Comparison of ENCODE assay signal across 1 cellular context in the genomic region with DNA sequence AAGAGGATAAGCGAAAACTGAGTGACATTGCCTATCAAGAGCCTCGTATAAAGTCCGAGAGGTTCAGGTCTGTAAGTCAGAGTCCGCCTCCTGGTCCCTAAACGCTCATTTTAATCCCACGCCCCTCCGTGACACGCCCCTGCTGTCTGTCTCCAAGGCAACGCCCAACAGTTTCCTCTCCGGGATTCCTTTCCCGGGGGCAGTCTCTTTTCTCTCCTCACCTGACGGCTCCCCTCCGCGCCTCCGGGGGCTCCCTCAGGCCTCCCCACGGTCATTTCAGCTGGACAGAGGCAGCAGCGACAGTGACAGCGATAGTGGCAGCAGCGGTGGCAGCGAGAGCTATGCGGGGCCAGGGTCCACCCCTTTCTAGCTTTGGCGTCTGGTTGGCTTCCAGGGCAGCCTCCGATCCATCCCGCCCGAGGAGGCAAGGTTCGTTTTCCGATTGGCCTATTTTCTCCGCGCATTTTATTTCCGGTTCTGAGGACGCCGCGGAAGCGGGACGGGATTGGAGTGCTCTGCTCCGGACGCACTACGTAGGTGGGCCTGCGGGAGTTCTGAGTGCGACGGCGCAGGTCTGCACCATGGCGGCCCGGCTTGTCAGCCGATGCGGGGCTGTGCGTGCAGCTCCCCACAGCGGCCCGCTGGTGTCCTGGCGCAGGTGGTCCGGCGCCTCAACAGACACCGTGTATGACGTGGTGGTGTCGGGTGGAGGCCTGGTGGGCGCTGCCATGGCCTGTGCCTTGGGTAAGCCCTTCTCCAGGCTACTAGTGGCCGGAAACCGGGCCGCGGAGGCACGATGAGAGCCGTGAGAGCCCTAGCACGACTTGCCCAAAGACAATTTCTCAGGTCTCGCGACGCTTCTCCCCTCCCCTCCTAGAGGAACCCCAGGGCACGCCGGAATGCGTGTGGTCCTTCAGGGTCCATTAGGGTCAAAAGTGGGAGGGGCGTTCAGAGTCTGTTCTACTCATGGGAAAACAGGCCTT.
TF ChIP-seq lines count a peak whose summit lies in the region.

Gene COQ6 (plus strand): TSS at position 551 of the 983 bp plus-strand sequence. CDS start 31 bp downstream, at position 582.
A gene with protein sequence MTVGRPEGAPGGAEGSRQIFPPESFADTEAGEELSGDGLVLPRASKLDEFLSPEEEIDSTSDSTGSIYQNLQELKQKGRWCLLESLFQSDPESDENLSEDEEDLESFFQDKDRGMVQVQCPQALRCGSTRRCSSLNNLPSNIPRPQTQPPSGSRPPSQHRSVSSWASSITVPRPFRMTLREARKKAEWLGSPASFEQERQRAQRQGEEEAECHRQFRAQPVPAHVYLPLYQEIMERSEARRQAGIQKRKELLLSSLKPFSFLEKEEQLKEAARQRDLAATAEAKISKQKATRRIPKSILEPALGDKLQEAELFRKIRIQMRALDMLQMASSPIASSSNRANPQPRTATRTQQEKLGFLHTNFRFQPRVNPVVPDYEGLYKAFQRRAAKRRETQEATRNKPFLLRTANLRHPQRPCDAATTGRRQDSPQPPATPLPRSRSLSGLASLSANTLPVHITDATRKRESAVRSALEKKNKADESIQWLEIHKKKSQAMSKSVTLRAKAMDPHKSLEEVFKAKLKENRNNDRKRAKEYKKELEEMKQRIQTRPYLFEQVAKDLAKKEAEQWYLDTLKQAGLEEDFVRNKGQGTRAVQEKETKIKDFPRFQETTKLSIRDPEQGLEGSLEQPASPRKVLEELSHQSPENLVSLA (minus strand): TSS at position 343 of the 983 bp plus-strand sequence. CDS start 68 bp downstream, at position 275.

TF ChIP-seq in HEK293, 187 proteins besides CTCF, POLR2A, EP300 and RAD21 (continued from another document and continues in another):
- TF ChIP-seq, protein P1, sequence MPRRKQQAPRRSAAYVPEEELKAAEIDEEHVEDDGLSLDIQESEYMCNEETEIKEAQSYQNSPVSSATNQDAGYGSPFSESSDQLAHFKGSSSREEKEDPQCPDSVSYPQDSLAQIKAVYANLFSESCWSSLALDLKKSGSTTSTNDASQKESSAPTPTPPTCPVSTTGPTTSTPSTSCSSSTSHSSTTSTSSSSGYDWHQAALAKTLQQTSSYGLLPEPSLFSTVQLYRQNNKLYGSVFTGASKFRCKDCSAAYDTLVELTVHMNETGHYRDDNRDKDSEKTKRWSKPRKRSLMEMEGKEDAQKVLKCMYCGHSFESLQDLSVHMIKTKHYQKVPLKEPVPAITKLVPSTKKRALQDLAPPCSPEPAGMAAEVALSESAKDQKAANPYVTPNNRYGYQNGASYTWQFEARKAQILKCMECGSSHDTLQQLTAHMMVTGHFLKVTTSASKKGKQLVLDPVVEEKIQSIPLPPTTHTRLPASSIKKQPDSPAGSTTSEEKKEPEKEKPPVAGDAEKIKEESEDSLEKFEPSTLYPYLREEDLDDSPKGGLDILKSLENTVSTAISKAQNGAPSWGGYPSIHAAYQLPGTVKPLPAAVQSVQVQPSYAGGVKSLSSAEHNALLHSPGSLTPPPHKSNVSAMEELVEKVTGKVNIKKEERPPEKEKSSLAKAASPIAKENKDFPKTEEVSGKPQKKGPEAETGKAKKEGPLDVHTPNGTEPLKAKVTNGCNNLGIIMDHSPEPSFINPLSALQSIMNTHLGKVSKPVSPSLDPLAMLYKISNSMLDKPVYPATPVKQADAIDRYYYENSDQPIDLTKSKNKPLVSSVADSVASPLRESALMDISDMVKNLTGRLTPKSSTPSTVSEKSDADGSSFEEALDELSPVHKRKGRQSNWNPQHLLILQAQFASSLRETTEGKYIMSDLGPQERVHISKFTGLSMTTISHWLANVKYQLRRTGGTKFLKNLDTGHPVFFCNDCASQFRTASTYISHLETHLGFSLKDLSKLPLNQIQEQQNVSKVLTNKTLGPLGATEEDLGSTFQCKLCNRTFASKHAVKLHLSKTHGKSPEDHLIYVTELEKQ (tag by site-specific recombination; IDR thresholded peaks at IDR 0.05; ENCODE audit: borderline replicate concordance): no peak
- TF ChIP-seq, protein P2, sequence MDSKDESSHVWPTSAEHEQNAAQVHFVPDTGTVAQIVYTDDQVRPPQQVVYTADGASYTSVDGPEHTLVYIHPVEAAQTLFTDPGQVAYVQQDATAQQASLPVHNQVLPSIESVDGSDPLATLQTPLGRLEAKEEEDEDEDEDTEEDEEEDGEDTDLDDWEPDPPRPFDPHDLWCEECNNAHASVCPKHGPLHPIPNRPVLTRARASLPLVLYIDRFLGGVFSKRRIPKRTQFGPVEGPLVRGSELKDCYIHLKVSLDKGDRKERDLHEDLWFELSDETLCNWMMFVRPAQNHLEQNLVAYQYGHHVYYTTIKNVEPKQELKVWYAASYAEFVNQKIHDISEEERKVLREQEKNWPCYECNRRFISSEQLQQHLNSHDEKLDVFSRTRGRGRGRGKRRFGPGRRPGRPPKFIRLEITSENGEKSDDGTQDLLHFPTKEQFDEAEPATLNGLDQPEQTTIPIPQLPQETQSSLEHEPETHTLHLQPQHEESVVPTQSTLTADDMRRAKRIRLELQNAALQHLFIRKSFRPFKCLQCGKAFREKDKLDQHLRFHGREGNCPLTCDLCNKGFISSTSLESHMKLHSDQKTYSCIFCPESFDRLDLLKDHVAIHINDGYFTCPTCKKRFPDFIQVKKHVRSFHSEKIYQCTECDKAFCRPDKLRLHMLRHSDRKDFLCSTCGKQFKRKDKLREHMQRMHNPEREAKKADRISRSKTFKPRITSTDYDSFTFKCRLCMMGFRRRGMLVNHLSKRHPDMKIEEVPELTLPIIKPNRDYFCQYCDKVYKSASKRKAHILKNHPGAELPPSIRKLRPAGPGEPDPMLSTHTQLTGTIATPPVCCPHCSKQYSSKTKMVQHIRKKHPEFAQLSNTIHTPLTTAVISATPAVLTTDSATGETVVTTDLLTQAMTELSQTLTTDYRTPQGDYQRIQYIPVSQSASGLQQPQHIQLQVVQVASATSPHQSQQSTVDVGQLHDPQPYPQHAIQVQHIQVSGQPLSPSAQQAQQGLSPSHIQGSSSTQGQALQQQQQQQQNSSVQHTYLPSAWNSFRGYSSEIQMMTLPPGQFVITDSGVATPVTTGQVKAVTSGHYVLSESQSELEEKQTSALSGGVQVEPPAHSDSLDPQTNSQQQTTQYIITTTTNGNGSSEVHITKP (tag by site-specific recombination; IDR thresholded peaks at IDR 0.05): peak; percentile 97
- TF ChIP-seq ZNF121 (tag by site-specific recombination; IDR thresholded peaks at IDR 0.05) (no peak), ZBTB8A (tag by site-specific recombination; IDR thresholded peaks at IDR 0.05) (peak; percentile 95), ZNF530 (tag by site-specific recombination; IDR thresholded peaks at IDR 0.05; ENCODE audit: low read depth) (no peak), ZNF843 (tag by site-specific recombination; IDR thresholded peaks at IDR 0.05) (peak; percentile 46; the same call in 1 of the 2 replicates), ZNF175 (tag by site-specific recombination; IDR thresholded peaks at IDR 0.05) (no peak), ZNF791 (tag by site-specific recombination; IDR thresholded peaks at IDR 0.05) (no peak), ZNF639 (tag by site-specific recombination; IDR thresholded peaks at IDR 0.05) (peak; percentile 27; the same call in 1 of the 2 replicates), KLF10 (tag by site-specific recombination; IDR thresholded peaks at IDR 0.05) (0 out of 2 replicates have a peak, but pooled peaks have one; percentile 40), ZXDB (tag by site-specific recombination; IDR thresholded peaks at IDR 0.05) (peak; percentile 67; the same call in 1 of the 2 replicates), SP2 (tag by site-specific recombination; IDR thresholded peaks at IDR 0.05) (peak; percentile 93), ZNF16 (tag by site-specific recombination; IDR thresholded peaks at IDR 0.05; ENCODE audit: low read depth) (no peak), ZNF10 (tag by site-specific recombination; IDR thresholded peaks at IDR 0.05) (0 out of 2 replicates have a peak, but pooled peaks have one; percentile 32), ZNF600 (tag by site-specific recombination; IDR thresholded peaks at IDR 0.05) (peak; percentile 93), ZFP69B (tag by site-specific recombination; IDR thresholded peaks at IDR 0.05) (peak; percentile 54; the same call in 1 of the 2 replicates), ZNF324 (tag by site-specific recombination; IDR thresholded peaks at IDR 0.05) (peak; percentile 24; the same call in 1 of the 2 replicates), SP3 (tag by site-specific recombination; IDR thresholded peaks at IDR 0.05) (peak; percentile 60), ZNF654 (tag by site-specific recombination; IDR thresholded peaks at IDR 0.05; ENCODE audit: low read depth) (no peak; the same call in 1 of the 2 replicates), YY2 (tag by site-specific recombination; IDR thresholded peaks at IDR 0.05) (peak; percentile 87), ZNF692 (tag by site-specific recombination; IDR thresholded peaks at IDR 0.05) (peak; percentile 71), ZFHX2 (tag by site-specific recombination; conservative IDR thresholded peaks at IDR 0.05) (peak; percentile 53; the same call in 1 of the 2 replicates), ZBTB48 (tag by site-specific recombination; IDR thresholded peaks at IDR 0.05) (peak; percentile 62), HOXA7 (CRISPR knock-in tag; IDR thresholded peaks at IDR 0.05; ENCODE audit: borderline replicate concordance) (no peak), ZNF670 (tag by site-specific recombination; IDR thresholded peaks at IDR 0.05; ENCODE audit: low read depth) (no peak)
- TF ChIP-seq, protein P3, sequence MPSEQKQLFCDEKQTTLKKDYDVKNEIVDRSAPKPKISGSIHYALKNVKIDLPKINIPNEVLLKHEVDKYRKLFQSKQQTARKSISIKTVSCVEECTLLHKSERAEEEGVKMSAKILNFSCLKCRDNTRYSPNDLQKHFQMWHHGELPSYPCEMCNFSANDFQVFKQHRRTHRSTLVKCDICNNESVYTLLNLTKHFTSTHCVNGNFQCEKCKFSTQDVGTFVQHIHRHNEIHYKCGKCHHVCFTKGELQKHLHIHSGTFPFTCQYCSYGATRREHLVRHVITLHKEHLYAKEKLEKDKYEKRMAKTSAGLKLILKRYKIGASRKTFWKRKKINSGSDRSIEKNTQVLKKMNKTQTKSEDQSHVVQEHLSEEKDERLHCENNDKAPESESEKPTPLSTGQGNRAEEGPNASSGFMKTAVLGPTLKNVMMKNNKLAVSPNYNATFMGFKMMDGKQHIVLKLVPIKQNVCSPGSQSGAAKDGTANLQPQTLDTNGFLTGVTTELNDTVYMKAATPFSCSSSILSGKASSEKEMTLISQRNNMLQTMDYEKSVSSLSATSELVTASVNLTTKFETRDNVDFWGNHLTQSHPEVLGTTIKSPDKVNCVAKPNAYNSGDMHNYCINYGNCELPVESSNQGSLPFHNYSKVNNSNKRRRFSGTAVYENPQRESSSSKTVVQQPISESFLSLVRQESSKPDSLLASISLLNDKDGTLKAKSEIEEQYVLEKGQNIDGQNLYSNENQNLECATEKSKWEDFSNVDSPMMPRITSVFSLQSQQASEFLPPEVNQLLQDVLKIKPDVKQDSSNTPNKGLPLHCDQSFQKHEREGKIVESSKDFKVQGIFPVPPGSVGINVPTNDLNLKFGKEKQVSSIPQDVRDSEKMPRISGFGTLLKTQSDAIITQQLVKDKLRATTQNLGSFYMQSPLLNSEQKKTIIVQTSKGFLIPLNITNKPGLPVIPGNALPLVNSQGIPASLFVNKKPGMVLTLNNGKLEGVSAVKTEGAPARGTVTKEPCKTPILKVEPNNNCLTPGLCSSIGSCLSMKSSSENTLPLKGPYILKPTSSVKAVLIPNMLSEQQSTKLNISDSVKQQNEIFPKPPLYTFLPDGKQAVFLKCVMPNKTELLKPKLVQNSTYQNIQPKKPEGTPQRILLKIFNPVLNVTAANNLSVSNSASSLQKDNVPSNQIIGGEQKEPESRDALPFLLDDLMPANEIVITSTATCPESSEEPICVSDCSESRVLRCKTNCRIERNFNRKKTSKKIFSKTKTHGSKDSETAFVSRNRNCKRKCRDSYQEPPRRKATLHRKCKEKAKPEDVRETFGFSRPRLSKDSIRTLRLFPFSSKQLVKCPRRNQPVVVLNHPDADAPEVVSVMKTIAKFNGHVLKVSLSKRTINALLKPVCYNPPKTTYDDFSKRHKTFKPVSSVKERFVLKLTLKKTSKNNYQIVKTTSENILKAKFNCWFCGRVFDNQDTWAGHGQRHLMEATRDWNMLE (tag by site-specific recombination; conservative IDR thresholded peaks at IDR 0.05; ENCODE audit: low read depth): peak; percentile 80
- TF ChIP-seq, protein P4, sequence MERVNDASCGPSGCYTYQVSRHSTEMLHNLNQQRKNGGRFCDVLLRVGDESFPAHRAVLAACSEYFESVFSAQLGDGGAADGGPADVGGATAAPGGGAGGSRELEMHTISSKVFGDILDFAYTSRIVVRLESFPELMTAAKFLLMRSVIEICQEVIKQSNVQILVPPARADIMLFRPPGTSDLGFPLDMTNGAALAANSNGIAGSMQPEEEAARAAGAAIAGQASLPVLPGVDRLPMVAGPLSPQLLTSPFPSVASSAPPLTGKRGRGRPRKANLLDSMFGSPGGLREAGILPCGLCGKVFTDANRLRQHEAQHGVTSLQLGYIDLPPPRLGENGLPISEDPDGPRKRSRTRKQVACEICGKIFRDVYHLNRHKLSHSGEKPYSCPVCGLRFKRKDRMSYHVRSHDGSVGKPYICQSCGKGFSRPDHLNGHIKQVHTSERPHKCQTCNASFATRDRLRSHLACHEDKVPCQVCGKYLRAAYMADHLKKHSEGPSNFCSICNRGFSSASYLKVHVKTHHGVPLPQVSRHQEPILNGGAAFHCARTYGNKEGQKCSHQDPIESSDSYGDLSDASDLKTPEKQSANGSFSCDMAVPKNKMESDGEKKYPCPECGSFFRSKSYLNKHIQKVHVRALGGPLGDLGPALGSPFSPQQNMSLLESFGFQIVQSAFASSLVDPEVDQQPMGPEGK (tag by site-specific recombination; IDR thresholded peaks at IDR 0.05): peak; percentile 78
- TF ChIP-seq, protein P5, sequence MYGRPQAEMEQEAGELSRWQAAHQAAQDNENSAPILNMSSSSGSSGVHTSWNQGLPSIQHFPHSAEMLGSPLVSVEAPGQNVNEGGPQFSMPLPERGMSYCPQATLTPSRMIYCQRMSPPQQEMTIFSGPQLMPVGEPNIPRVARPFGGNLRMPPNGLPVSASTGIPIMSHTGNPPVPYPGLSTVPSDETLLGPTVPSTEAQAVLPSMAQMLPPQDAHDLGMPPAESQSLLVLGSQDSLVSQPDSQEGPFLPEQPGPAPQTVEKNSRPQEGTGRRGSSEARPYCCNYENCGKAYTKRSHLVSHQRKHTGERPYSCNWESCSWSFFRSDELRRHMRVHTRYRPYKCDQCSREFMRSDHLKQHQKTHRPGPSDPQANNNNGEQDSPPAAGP (tag by site-specific recombination; IDR thresholded peaks at IDR 0.05): peak; percentile 68; the same call in 1 of the 2 replicates
